In the genomic region with DNA sequence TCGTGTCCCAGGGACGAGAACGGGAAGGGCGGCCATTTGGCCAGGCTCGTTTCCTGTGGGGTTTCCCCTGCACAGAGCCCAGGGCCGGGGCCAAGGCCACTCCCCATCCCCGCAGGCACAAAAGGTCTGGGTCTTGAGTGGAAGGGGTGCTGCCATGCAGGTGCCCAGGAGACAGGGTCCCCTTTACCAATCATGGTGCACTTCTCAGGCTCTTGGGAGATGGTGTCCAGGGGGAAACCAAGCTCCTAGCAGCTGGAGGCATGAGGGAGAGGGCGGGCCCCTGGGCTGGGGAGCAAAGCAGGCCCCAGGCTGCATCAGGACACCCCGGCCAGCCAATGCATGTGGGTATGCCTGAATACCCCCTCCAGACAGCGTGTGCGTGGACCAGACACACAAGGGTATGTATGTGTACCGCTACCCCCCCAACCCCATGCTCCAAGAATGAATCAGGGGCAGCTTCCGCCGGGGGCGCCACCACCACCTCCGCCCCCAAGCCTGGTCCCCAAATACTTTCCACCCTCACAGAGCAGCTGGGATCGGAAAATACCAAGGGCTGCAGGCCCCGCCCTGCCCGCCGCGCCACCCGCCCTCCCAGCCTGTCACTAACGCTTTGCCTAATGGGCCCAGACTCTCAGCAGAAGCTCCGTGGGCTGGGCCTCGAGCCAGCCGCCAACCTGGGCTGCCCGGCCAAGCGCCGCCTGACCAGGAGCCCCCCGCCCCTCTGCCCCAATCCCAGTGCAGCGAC, we compare ENCODE assay signal across 8 cellular contexts. TPM values are rescaled to one million over a fixed set of nuclear protein-coding genes. Genes with fewer than 3 reads are reported as not detected.
DNase-seq lines count a peak whose midpoint lies in the region; ATAC-seq and TF ChIP-seq lines count a peak whose summit lies in the region.

No MANE protein-coding gene starts in this region.

- H3K27ac ChIP-seq in CD8-positive, alpha-beta T cell (ENCODE audit: low read depth, low read length) = peak overlapping the region; percentile 78

- CTCF ChIA-PET in CD8-positive, alpha-beta T cell (lab: Charles Lee) = interaction anchor here (0.8 to 2.1 kb wide), 2 partner anchors 23 to 55 kb away, joined by 4 to 7 read pairs; no protein-coding TSS in a partner anchor

- peak; percentile 45 for ATAC-seq in CD8-positive, alpha-beta T cell
- peak; percentile 28 for ATAC-seq in GM21515 (IDR thresholded peaks at IDR 0.05; ENCODE audit: unreplicated experiment)

- H3K9me3 Mint-ChIP-seq in CD8-positive, alpha-beta T cell = no peaks in the 10 kb centered on the region
- H3K9me3 Mint-ChIP-seq in mesothelial cell of epicardium = no peaks in the 10 kb centered on the region

- peaks cover 82% of the 10 kb centered on the region for H3K4me1 ChIP-seq in CD8-positive, alpha-beta T cell (ENCODE audit: insufficient read depth, low read length)

- H3K27me3 Mint-ChIP-seq in CD8-positive, alpha-beta T cell (ENCODE audit: low read depth) = no peaks in the 10 kb centered on the region
- H3K27me3 Mint-ChIP-seq in mesothelial cell of epicardium (ENCODE audit: low read depth) = no peaks in the 10 kb centered on the region

- H3K36me3 Mint-ChIP-seq in CD8-positive, alpha-beta T cell = no peaks in the 10 kb centered on the region
- H3K36me3 Mint-ChIP-seq in mesothelial cell of epicardium = no peaks in the 10 kb centered on the region

- peak overlapping the region; percentile 88 for H3K4me3 Mint-ChIP-seq in CD8-positive, alpha-beta T cell
- peak overlapping the region; percentile 10 for H3K4me3 Mint-ChIP-seq in mesothelial cell of epicardium

- peak; percentile 56 for TF ChIP-seq POLR2A in NB4 (IDR thresholded peaks at IDR 0.05; ENCODE audit: extremely low read depth, insufficient read length)

- no peaks in the 10 kb centered on the region for H3K27me3 ChIP-seq in CD8-positive, alpha-beta T cell (ENCODE audit: insufficient read depth, low read length)

- peaks cover 69% of the 10 kb centered on the region for H3K4me1 Mint-ChIP-seq in CD8-positive, alpha-beta T cell (ENCODE audit: low read depth)
- H3K4me1 Mint-ChIP-seq in mesothelial cell of epicardium = peaks cover 34% of the 10 kb centered on the region

- POLR2A ChIA-PET in CD8-positive, alpha-beta T cell (lab: Charles Lee) = interaction anchor here (0.5 kb wide), 1 partner anchor 722 kb away, joined by 3 read pairs; no protein-coding TSS in a partner anchor

- no peaks in the 10 kb centered on the region for H3K9me3 ChIP-seq in CD8-positive, alpha-beta T cell (ENCODE audit: low read length)

- DNase-seq in CD8-positive, alpha-beta T cell = peak in 6 of 7 experiments; percentile 64 to 89 (median 78)
- peak; percentile 94 for DNase-seq in NB4 (ENCODE audit: low read depth)
- peak; percentile 85 to 89 for DNase-seq in activated CD4-positive, alpha-beta T cell treated with anti-CD3 and anti-CD28 coated beads, Interleukin-2, amount 50 U/mL, for 4 hours
- peak; percentile 85 to 92 for DNase-seq in dermis microvascular lymphatic vessel endothelial cell (ENCODE audit: low read depth in 2 of 2)
- no peak for DNase-seq in mesothelial cell of epicardium (ENCODE audit: low spot score in 2 of 2, unreplicated experiment in 2 of 2)
- peak; percentile 90 for DNase-seq in stimulated activated CD8-positive, alpha-beta memory T cell treated with anti-CD3 and anti-CD28 coated beads, Interleukin-4, amount 100 ng/mL, for 48 hours
- DNase-seq in HPDE6-E6E7 (ENCODE audit: extremely low spot score) = no peak

- TF ChIP-seq CTCF in CD8-positive, alpha-beta T cell (IDR thresholded peaks at IDR 0.05) = no peak
- TF ChIP-seq CTCF in NB4 (IDR thresholded peaks at IDR 0.05; ENCODE audit: low read depth, low read length) (no peak), mesothelial cell of epicardium (IDR thresholded peaks at IDR 0.05; ENCODE audit: unreplicated experiment) (no peak)

- peak overlapping the region; percentile 62 for H3K4me3 ChIP-seq in CD8-positive, alpha-beta T cell (ENCODE audit: low read depth, low read length)
- H3K4me3 ChIP-seq in NB4 (ENCODE audit: low read depth, low read length) = peak overlapping the region; percentile 83

- intact Hi-C loops in CD8-positive, alpha-beta T cell (cut with DNase I, micrococcal nuclease) = loop anchor here (1.0 to 2.0 kb wide), 3 partner anchors 12 to 52 kb away; no protein-coding TSS in a partner anchor

- H3K36me3 ChIP-seq in CD8-positive, alpha-beta T cell (ENCODE audit: insufficient read depth, low read length) = no peaks in the 10 kb centered on the region

- peak overlapping the region; percentile 95 for H3K27ac Mint-ChIP-seq in CD8-positive, alpha-beta T cell
- H3K27ac Mint-ChIP-seq in mesothelial cell of epicardium = peak overlapping the region; percentile 21

RNA-seq across cellular contexts. Expression of a gene that starts 37.6 kb away (rescaled TPM):
- total RNA-seq in CD8-positive, alpha-beta T cell = not detected
- 0.25 TPM in 1 of 2 replicates, not detected in the other for total RNA-seq in dermis microvascular lymphatic vessel endothelial cell
- total RNA-seq in mesothelial cell of epicardium = 4.9 to 8.6 TPM (median 8.2 TPM) in 3 replicates

RNA-seq across cellular contexts. Expression of a gene that starts 44.1 kb away (rescaled TPM):
- total RNA-seq in CD8-positive, alpha-beta T cell = 1 to 10 TPM; 4.1 to 5.0 TPM
- total RNA-seq in dermis microvascular lymphatic vessel endothelial cell (8.5 and 18.6 TPM in 2 replicates), mesothelial cell of epicardium (21.5 to 23.6 TPM (median 22.7 TPM) in 3 replicates)

Comparison
In these comparisons a context has a peak if more than half of its experiments do, and no peak if none do; other contexts are left out.
1. DNase-seq: peak in CD8-positive, alpha-beta T cell (6 of 7), NB4 (single experiment), activated CD4-positive, alpha-beta T cell treated with anti-CD3 and anti-CD28 coated beads, Interleukin-2, amount 50 U/mL, for 4 hours (2 of 2), dermis microvascular lymphatic vessel endothelial cell (2 of 2) and stimulated activated CD8-positive, alpha-beta memory T cell treated with anti-CD3 and anti-CD28 coated beads, Interleukin-4, amount 100 ng/mL, for 48 hours (single experiment); none in mesothelial cell of epicardium (0 of 2) and HPDE6-E6E7 (single experiment).